Comparison of ENCODE assay signal across 2 cellular contexts in genomic region chr7:504221-505081, GRCh38.
A peak's percentile ranks its signal among the peaks of the same experiment; 100 is the strongest.
TF ChIP-seq lines count a peak whose summit lies in the region.

No MANE protein-coding gene starts in this region.

TF ChIP-seq in HEK293, 187 proteins besides CTCF, POLR2A, EP300 and RAD21:
- peak; percentile 46; the same call in 1 of the 2 replicates for TF ChIP-seq ZIC2 (tag by site-specific recombination; IDR thresholded peaks at IDR 0.05)
- TF ChIP-seq ZNF645 (tag by site-specific recombination; IDR thresholded peaks at IDR 0.05), result no peak

TF ChIP-seq in H1, 55 proteins besides CTCF, POLR2A, EP300 and RAD21:
- no peak for TF ChIP-seq SIRT6 (IDR thresholded peaks at IDR 0.05; ENCODE audit: low read length)
- TF ChIP-seq SP2 (IDR thresholded peaks at IDR 0.05; ENCODE audit: low read length), result no peak
- no peak for TF ChIP-seq ATF2 (IDR thresholded peaks at IDR 0.05; ENCODE audit: low read length)
- no peak for TF ChIP-seq JUND (IDR thresholded peaks at IDR 0.05; ENCODE audit: low read length)
- no peak for TF ChIP-seq TAF1 (IDR thresholded peaks at IDR 0.05; ENCODE audit: low read depth, low read length)
- TF ChIP-seq KDM5A (IDR thresholded peaks at IDR 0.05; ENCODE audit: low read length), result no peak
